10 cellular contexts compared by ENCODE assay signal in the genomic region with DNA sequence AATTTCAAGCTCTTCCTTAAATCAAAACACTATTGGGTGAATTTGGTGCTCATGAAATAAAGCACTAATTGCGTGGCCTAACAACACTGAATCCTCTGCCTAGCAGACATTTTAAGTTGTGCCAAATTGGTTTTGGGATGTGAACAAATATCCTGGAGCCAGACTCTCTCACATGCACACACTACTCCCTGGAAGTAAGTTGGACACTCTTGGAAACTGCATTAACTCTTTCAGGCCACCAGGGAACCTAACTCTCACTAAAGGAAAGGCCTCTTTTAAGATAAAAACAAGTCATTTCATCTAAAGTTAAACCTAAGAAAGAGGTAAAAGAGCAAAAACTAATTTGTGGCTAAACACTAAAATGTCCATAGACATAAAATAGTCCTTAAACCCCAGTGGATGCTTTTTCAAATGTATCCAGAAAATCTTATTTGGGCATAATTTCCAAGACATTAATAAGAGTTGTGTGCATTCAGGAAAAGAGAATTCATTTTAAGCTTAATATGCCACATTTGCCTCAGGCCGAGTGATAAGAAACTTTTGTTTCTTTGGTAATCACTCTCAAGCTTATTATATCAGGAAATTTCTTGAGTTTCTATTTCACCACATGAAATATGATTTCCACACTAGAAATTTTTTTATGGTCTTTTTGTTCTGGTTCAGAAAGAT.
DNase-seq lines count a peak whose midpoint lies in the region; ATAC-seq and TF ChIP-seq lines count a peak whose summit lies in the region.
"Had no signal": no experiment of that assay in that cellular context is flagged by ENCODE, and none has a peak within 500 bp of the region (broad histone marks: within the 10 kb centered on the region; RNA-seq: fewer than 3 reads in every experiment).

No MANE protein-coding gene starts in this region.

- H3K36me3 Mint-ChIP-seq in activated naive CD8-positive, alpha-beta T cell treated with anti-CD3 and anti-CD28 coated beads, Interleukin-2, amount 50 U/mL, for 24 hours (ENCODE audit: low read depth) = peaks cover 2% of the 10 kb centered on the region
- H3K36me3 Mint-ChIP-seq in activated naive CD8-positive, alpha-beta T cell treated with anti-CD3 and anti-CD28 coated beads for 36 hours = peaks cover 7% of the 10 kb centered on the region

- H3K4me3 Mint-ChIP-seq in activated naive CD8-positive, alpha-beta T cell treated with anti-CD3 and anti-CD28 coated beads, Interleukin-2, amount 50 U/mL, for 24 hours = no peak overlapping the region
- H3K4me3 Mint-ChIP-seq in activated naive CD8-positive, alpha-beta T cell treated with anti-CD3 and anti-CD28 coated beads for 36 hours = no peak overlapping the region

- TF ChIP-seq CTCF in astrocyte of the spinal cord (IDR thresholded peaks at IDR 0.05; ENCODE audit: low read depth, low read length) = peak; percentile 31
- TF ChIP-seq CTCF in left ventricle myocardium inferior (IDR thresholded peaks at IDR 0.05; ENCODE audit: borderline replicate concordance) = peak; percentile 41
- no peak for TF ChIP-seq CTCF in tibial nerve (IDR thresholded peaks at IDR 0.05)

- 45 to 56% methylated on average over 2 of the region's 2 CpGs for WGBS in tibial nerve, 2 donors

- no peaks in the 10 kb centered on the region for H3K27me3 Mint-ChIP-seq in activated naive CD8-positive, alpha-beta T cell treated with anti-CD3 and anti-CD28 coated beads, Interleukin-2, amount 50 U/mL, for 24 hours
- no peaks in the 10 kb centered on the region for H3K27me3 Mint-ChIP-seq in activated naive CD8-positive, alpha-beta T cell treated with anti-CD3 and anti-CD28 coated beads for 36 hours

- TF ChIP-seq POLR2A in tibial nerve (IDR thresholded peaks at IDR 0.05) = no peak

- H3K4me1 ChIP-seq in left ventricle myocardium inferior = peaks cover 77% of the 10 kb centered on the region
- peaks cover 0 to 78% (median 6%) of the 10 kb centered on the region in 4 donors for H3K4me1 ChIP-seq in tibial nerve
- H3K4me1 ChIP-seq: BLaER1 had no signal

- H3K27ac ChIP-seq in left ventricle myocardium inferior (replicated peaks) (peak overlapping the region; percentile 31), tibial nerve (peak overlapping the region in 3 of 4 donors; percentile 10 to 64 (median 58))
- H3K27ac ChIP-seq: BLaER1 had no signal

- no peak overlapping the region for H3K27ac Mint-ChIP-seq in activated naive CD8-positive, alpha-beta T cell treated with anti-CD3 and anti-CD28 coated beads, Interleukin-2, amount 50 U/mL, for 24 hours
- no peak overlapping the region for H3K27ac Mint-ChIP-seq in activated naive CD8-positive, alpha-beta T cell treated with anti-CD3 and anti-CD28 coated beads for 36 hours

- no peak for TF ChIP-seq EP300 in tibial nerve (IDR thresholded peaks at IDR 0.05)

- H3K27me3 ChIP-seq in left ventricle myocardium inferior (ENCODE audit: low read depth) (no peaks in the 10 kb centered on the region), tibial nerve (no peaks in the 10 kb centered on the region)
- H3K27me3 ChIP-seq: BLaER1 had no signal

- DNase-seq in activated naive CD8-positive, alpha-beta T cell treated with anti-CD3 and anti-CD28 coated beads, Interleukin-2, amount 50 U/mL, for 24 hours = no peak
- no peak for DNase-seq in activated naive CD8-positive, alpha-beta T cell treated with anti-CD3 and anti-CD28 coated beads for 36 hours
- no peak for DNase-seq in astrocyte of the spinal cord (ENCODE audit: low read depth, low spot score)
- no peak for DNase-seq in left ventricle myocardium inferior
- DNase-seq in tibial nerve (ENCODE audit: low spot score in 2 of 2) = no peak
- DNase-seq: central memory CD4-positive, alpha-beta T cell had no signal

- H3K4me3 ChIP-seq in astrocyte of the spinal cord (ENCODE audit: low read depth, low read length) (no peak overlapping the region), left ventricle myocardium inferior (no peak overlapping the region), tibial nerve (no peak overlapping the region)
- H3K4me3 ChIP-seq: BLaER1 had no signal

- no peaks in the 10 kb centered on the region for H3K9me3 ChIP-seq in left ventricle myocardium inferior (replicated peaks)
- H3K9me3 ChIP-seq in tibial nerve = no peaks in the 10 kb centered on the region
- H3K9me3 ChIP-seq: BLaER1 had no signal

- in situ Hi-C loops in astrocyte of the spinal cord (cut with HindIII; ENCODE audit: low sequenced_read_pairs) = no loop called here

- intact Hi-C loops in left ventricle myocardium inferior (cut with micrococcal nuclease) = no loop called here

- ATAC-seq in activated naive CD8-positive, alpha-beta T cell treated with anti-CD3 and anti-CD28 coated beads, Interleukin-2, amount 50 U/mL, for 24 hours = peak; percentile 52
- ATAC-seq in GM19455 (IDR thresholded peaks at IDR 0.05; ENCODE audit: unreplicated experiment) = no peak
- no peak for ATAC-seq in GM19351 (IDR thresholded peaks at IDR 0.05; ENCODE audit: unreplicated experiment)
- ATAC-seq in HG02852 (IDR thresholded peaks at IDR 0.05; ENCODE audit: unreplicated experiment) = no peak

- H3K4me1 Mint-ChIP-seq in activated naive CD8-positive, alpha-beta T cell treated with anti-CD3 and anti-CD28 coated beads, Interleukin-2, amount 50 U/mL, for 24 hours = peaks cover 28% of the 10 kb centered on the region
- peaks cover 40% of the 10 kb centered on the region for H3K4me1 Mint-ChIP-seq in activated naive CD8-positive, alpha-beta T cell treated with anti-CD3 and anti-CD28 coated beads for 36 hours

- H3K36me3 ChIP-seq in left ventricle myocardium inferior (no peaks in the 10 kb centered on the region), tibial nerve (no peaks in the 10 kb centered on the region)
- H3K36me3 ChIP-seq: BLaER1 had no signal

- H3K9me3 Mint-ChIP-seq in activated naive CD8-positive, alpha-beta T cell treated with anti-CD3 and anti-CD28 coated beads, Interleukin-2, amount 50 U/mL, for 24 hours = no peaks in the 10 kb centered on the region
- no peaks in the 10 kb centered on the region for H3K9me3 Mint-ChIP-seq in activated naive CD8-positive, alpha-beta T cell treated with anti-CD3 and anti-CD28 coated beads for 36 hours

Comparison
In these comparisons a context has a peak if more than half of its experiments do, and no peak if none do; other contexts are left out.
1. CTCF ChIP-seq: peak in astrocyte of the spinal cord (single experiment) and left ventricle myocardium inferior (single experiment); none in tibial nerve (0 of 5).